Comparison of ENCODE assay signal across 15 cellular contexts in genomic region chr3:81443457-81443782, GRCh38.
A peak's percentile ranks its signal among the peaks of the same experiment; 100 is the strongest.
DNase-seq lines count a peak whose midpoint lies in the region; ATAC-seq and TF ChIP-seq lines count a peak whose summit lies in the region.
"Had no signal": no experiment of that assay in that cellular context is flagged by ENCODE, and none has a peak within 500 bp of the region (broad histone marks: within the 10 kb centered on the region; RNA-seq: fewer than 3 reads in every experiment).

No MANE protein-coding gene starts in this region.

- H3F3A ChIP-seq in PC-3 (ENCODE audit: low read length, unreplicated experiment), result no peaks in the 10 kb centered on the region

- H3K27me3 ChIP-seq in ACC112 (ENCODE audit: insufficient read depth, low read length) (no peaks in the 10 kb centered on the region), PC-3 (ENCODE audit: low read length) (no peaks in the 10 kb centered on the region), foreskin keratinocyte (no peaks in the 10 kb centered on the region)

- H3K9me3 Mint-ChIP-seq in osteocyte (ENCODE audit: unreplicated experiment), result no peaks in the 10 kb centered on the region

- peak overlapping the region; percentile 57 for H3K9ac ChIP-seq in PC-3 (ENCODE audit: low read length)

- H3K9me2 ChIP-seq in PC-3 (replicated peaks; ENCODE audit: low read length), result no peaks in the 10 kb centered on the region

- intact Hi-C loops in PC-3 (cut with micrococcal nuclease) (no loop called here), sciatic nerve (cut with DNase I) (no loop called here)

- H3K4me2 ChIP-seq in PC-3 (ENCODE audit: low read length), result peak overlapping the region; percentile 32

- H3K4me3 ChIP-seq in ACC112 (ENCODE audit: low read depth, low read length), result no peak overlapping the region
- H3K4me3 ChIP-seq in PC-3 (ENCODE audit: low read length), result no peak overlapping the region

- no TSS peak for BruUV-seq in PC-3 (replicated peaks; lab: Mats Ljungman, UMichigan)

- no peaks in the 10 kb centered on the region for H3K36me3 Mint-ChIP-seq in osteocyte (ENCODE audit: unreplicated experiment)

- DNase-seq in PC-3, result no peak
- no peak for DNase-seq in foreskin keratinocyte
- no peak for DNase-seq in osteocyte (ENCODE audit: extremely low spot score, unreplicated experiment)
- no peak for DNase-seq in stimulated activated CD4-positive, alpha-beta T cell treated with anti-CD3 and anti-CD28 coated beads, Interleukin-2, amount 100 ng/mL, for 48 hours
- no peak for DNase-seq in EL
- DNase-seq in sciatic nerve (ENCODE audit: low spot score), result no peak
- DNase-seq: COR-L47; H9; NCI-H187; NCI-H526; NK-92 treated with Interleukin-12 subunit alpha and Interleukin-12 subunit beta, amount 100 ng/mL, for 24 hours; SHP77 treated with DMSO at 0.1 percent for 48 hours had no signal

- peaks cover 34% of the 10 kb centered on the region for H3K4me1 Mint-ChIP-seq in osteocyte (ENCODE audit: unreplicated experiment)
- H3K4me1 Mint-ChIP-seq: H9 had no signal

- no peak for TF ChIP-seq CTCF in PC-3 (conservative IDR thresholded peaks at IDR 0.05; ENCODE audit: low read depth, low read length)
- no peak for TF ChIP-seq CTCF in foreskin keratinocyte (conservative IDR thresholded peaks at IDR 0.05)
- no peak for TF ChIP-seq CTCF in osteocyte (IDR thresholded peaks at IDR 0.05)

- no peak overlapping the region for H3K4me3 Mint-ChIP-seq in osteocyte (ENCODE audit: unreplicated experiment)
- H3K4me3 Mint-ChIP-seq: H9 had no signal

- no peaks in the 10 kb centered on the region for H3K9me3 ChIP-seq in PC-3 (ENCODE audit: low read length)

- CTCF ChIA-PET in PC-3 (lab: Charles Lee), result no interaction called here

- H3K4me1 ChIP-seq in ACC112 (ENCODE audit: control insufficient read depth, insufficient read depth, low read length, unreplicated experiment) (peaks cover 25% of the 10 kb centered on the region), PC-3 (ENCODE audit: insufficient read depth, low read length) (peaks cover 27% of the 10 kb centered on the region), foreskin keratinocyte (peaks cover 4% of the 10 kb centered on the region)

- H2AFZ ChIP-seq in ACC112 (ENCODE audit: low read length, unreplicated experiment), result peak overlapping the region; percentile 23
- peak overlapping the region; percentile 40; the same call in 1 of the 2 replicates for H2AFZ ChIP-seq in PC-3 (ENCODE audit: low read length)

- POLR2A ChIA-PET in PC-3 (lab: Charles Lee; ENCODE audit: unreplicated experiment), result no interaction called here

- H3K27me3 Mint-ChIP-seq in osteocyte (ENCODE audit: unreplicated experiment), result no peaks in the 10 kb centered on the region

- H3K36me3 ChIP-seq in ACC112 (ENCODE audit: insufficient read depth, low read length) (no peaks in the 10 kb centered on the region), PC-3 (ENCODE audit: low read depth, low read length) (no peaks in the 10 kb centered on the region)

- H3K79me2 ChIP-seq in ACC112 (ENCODE audit: control insufficient read depth, insufficient read depth, low read length, unreplicated experiment), result no peaks in the 10 kb centered on the region
- no peaks in the 10 kb centered on the region for H3K79me2 ChIP-seq in PC-3 (ENCODE audit: low read length)

- H3K27ac Mint-ChIP-seq in osteocyte (ENCODE audit: unreplicated experiment), result peak overlapping the region; percentile 78
- H3K27ac Mint-ChIP-seq: H9 had no signal

- peak; percentile 18 for ATAC-seq in PC-3
- peak; percentile 7 for ATAC-seq in foreskin keratinocyte
- no peak for ATAC-seq in GM21723 (IDR thresholded peaks at IDR 0.05; ENCODE audit: unreplicated experiment)
- no peak for ATAC-seq in sciatic nerve

- no peaks in the 10 kb centered on the region for H4K20me1 ChIP-seq in PC-3 (ENCODE audit: low read length)

- peak overlapping the region; percentile 86 for H3K27ac ChIP-seq in ACC112 (ENCODE audit: low read depth, low read length)
- peak overlapping the region; percentile 88 for H3K27ac ChIP-seq in PC-3 (ENCODE audit: low read length)
- H3K27ac ChIP-seq in foreskin keratinocyte, result peak overlapping the region; percentile 72
- H3K27ac ChIP-seq: C4-2B had no signal

Comparison
In these comparisons a context has a peak if more than half of its experiments do, and no peak if none do; other contexts are left out.
1. ATAC-seq: peak in PC-3 (single experiment) and foreskin keratinocyte (single experiment); none in GM21723 (single experiment) and sciatic nerve (single experiment).
2. Peak in every context shown above with its lines, with median percentiles within 50 percentile points of each other: H3K27ac ChIP-seq.